In genomic region chr13:80361298-80361697, GRCh38 we compare ENCODE assay signal across 15 cellular contexts.
"Had no signal": no experiment of that assay in that cellular context is flagged by ENCODE, and none has a peak within 500 bp of the region (broad histone marks: within the 10 kb centered on the region; RNA-seq: fewer than 3 reads in every experiment).

No MANE protein-coding gene starts in this region.

- H3K4me3 ChIP-seq: coronary artery, lower lobe of right lung, psoas muscle, suprapubic skin had no signal

- H3K9me3 ChIP-seq: lower lobe of right lung, psoas muscle, suprapubic skin had no signal

- H3K4me3 Mint-ChIP-seq: activated CD8-positive, alpha-beta T cell treated with anti-CD3 and anti-CD28 coated beads, Interleukin-2, amount 10 ng/mL, durations not matched to agents 7 days and 5 days; activated naive CD4-positive, alpha-beta T cell treated with anti-CD3 and anti-CD28 coated beads for 36 hours; naive thymus-derived CD8-positive, alpha-beta T cell; T-cell had no signal

- H3K4me1 ChIP-seq: suprapubic skin had no signal

- FAIRE-seq: astrocyte had no signal

- H3K27ac Mint-ChIP-seq: activated CD8-positive, alpha-beta T cell treated with anti-CD3 and anti-CD28 coated beads, Interleukin-2, amount 10 ng/mL, durations not matched to agents 7 days and 5 days; activated naive CD4-positive, alpha-beta T cell treated with anti-CD3 and anti-CD28 coated beads for 36 hours; naive thymus-derived CD8-positive, alpha-beta T cell; T-cell had no signal

- H3K9me3 Mint-ChIP-seq: activated naive CD4-positive, alpha-beta T cell treated with anti-CD3 and anti-CD28 coated beads for 36 hours; naive thymus-derived CD8-positive, alpha-beta T cell; T-cell had no signal

- H3K36me3 ChIP-seq: lower lobe of right lung, suprapubic skin had no signal

- H3K27me3 ChIP-seq: suprapubic skin had no signal

- H3K27ac ChIP-seq: coronary artery, lower lobe of right lung, psoas muscle, suprapubic skin had no signal

- DNase-seq: activated CD4-positive, alpha-beta T cell treated with anti-CD3 and anti-CD28 coated beads for 48 hours; activated CD8-positive, alpha-beta memory T cell treated with anti-CD3 and anti-CD28 coated beads, Interleukin-2, amount 50 U/mL, for 48 hours; activated CD8-positive, alpha-beta T cell treated with anti-CD3 and anti-CD28 coated beads, Interleukin-2, amount 10 ng/mL, durations not matched to agents 7 days and 5 days; activated naive CD4-positive, alpha-beta T cell treated with anti-CD3 and anti-CD28 coated beads for 36 hours; effector CD8-positive, alpha-beta T cell; lower lobe of right lung; naive thymus-derived CD8-positive, alpha-beta T cell; psoas muscle; stimulated activated CD4-positive, alpha-beta T cell treated with anti-CD3 and anti-CD28 coated beads, Interleukin-4, amount 100 ng/mL, for 1 hour; stimulated activated CD8-positive, alpha-beta memory T cell treated with anti-CD3 and anti-CD28 coated beads, Interleukin-4, amount 100 ng/mL, for 48 hours; stimulated activated naive CD8-positive, alpha-beta T cell treated with anti-CD3 and anti-CD28 coated beads, Interleukin-15, Interleukin-2, amounts not matched to agents 100 U/mL and 50 U/mL, for 24 hours; T-cell had no signal

- H3K36me3 Mint-ChIP-seq: naive thymus-derived CD8-positive, alpha-beta T cell; T-cell had no signal

- ATAC-seq: naive thymus-derived CD8-positive, alpha-beta T cell; psoas muscle; stimulated activated naive CD8-positive, alpha-beta T cell treated with anti-CD3 and anti-CD28 coated beads, Interleukin-15, Interleukin-2, amounts not matched to agents 100 U/mL and 50 U/mL, for 24 hours; T-cell had no signal
